Comparison of ENCODE assay signal across 8 cellular contexts in genomic region chr11:107565219-107565937, GRCh38. TPM values are rescaled to one million over a fixed set of nuclear protein-coding genes. Genes with fewer than 3 reads are reported as not detected.
A peak's percentile ranks its signal among the peaks of the same experiment; 100 is the strongest.
DNase-seq lines count a peak whose midpoint lies in the region; ATAC-seq, FAIRE-seq and TF ChIP-seq lines count a peak whose summit lies in the region.

Gene ALKBH8, minus strand, starts transcription at chr11:107565735. Its CDS starts 4,842 bp downstream, at chr11:107560893.

- H3K9me3 Mint-ChIP-seq in CD8-positive, alpha-beta memory T cell: no peaks in the 10 kb centered on the region

- peak; percentile 67 for TF ChIP-seq POLR2A in endothelial cell of umbilical vein (IDR thresholded peaks at IDR 0.05; ENCODE audit: low read depth, low read length)

- DNase-seq in CD8-positive, alpha-beta memory T cell: peak; percentile 68 to 85 (median 73)
- DNase-seq in NOMO-1 treated with DMSO at 0.1 percent for 48 hours (lab: John Stamatoyannopoulos, UW; ENCODE audit: unreplicated experiment): peak; percentile 86
- peak; percentile 44 for DNase-seq in activated CD8-positive, alpha-beta memory T cell treated with anti-CD3 and anti-CD28 coated beads, Interleukin-2, amount 50 U/mL, for 1 hour (ENCODE audit: extremely low read depth)
- DNase-seq in endothelial cell of umbilical vein (ENCODE audit: low read depth, low spot score): peak; percentile 75
- DNase-seq in mucosa of descending colon: peak; percentile 81 to 88 (median 82)
- DNase-seq in stimulated activated CD8-positive, alpha-beta memory T cell treated with anti-CD3 and anti-CD28 coated beads, Interleukin-4, amount 100 ng/mL, for 1 hour (ENCODE audit: low read depth in 2 of 2, low spot score in 1 of 2): peak; percentile 41 to 56

- H3K4me2 ChIP-seq in endothelial cell of umbilical vein (ENCODE audit: insufficient read depth, low read length): peak within 1 kb of the TSS; percentile 69

- H3K4me3 ChIP-seq in CD8-positive, alpha-beta memory T cell (ENCODE audit: low read length): peak within 1 kb of the TSS; percentile 91
- H3K4me3 ChIP-seq in endothelial cell of umbilical vein (replicated peaks in 1 of 3; ENCODE audit: insufficient read depth in 1 of 3, low read depth in 1 of 3, low read length in 3 of 3) (peak within 1 kb of the TSS; percentile 28 to 80 (median 79)), mucosa of descending colon (peak within 1 kb of the TSS; percentile 53)

- peak within 1 kb of the TSS; percentile 87 to 97 (median 94) for H3K27ac Mint-ChIP-seq in CD8-positive, alpha-beta memory T cell

- H3K4me1 ChIP-seq in CD8-positive, alpha-beta memory T cell (ENCODE audit: insufficient read depth, low read length): peaks cover 29% of the 10 kb centered on the region
- peaks cover 36% of the 10 kb centered on the region for H3K4me1 ChIP-seq in endothelial cell of umbilical vein (ENCODE audit: control insufficient read depth, extremely low read depth, insufficient read depth, low read length)
- H3K4me1 ChIP-seq in mucosa of descending colon (ENCODE audit: low read depth): no peaks in the 10 kb centered on the region

- peak; percentile 77 for ATAC-seq in GM19455 (IDR thresholded peaks at IDR 0.05; ENCODE audit: unreplicated experiment)
- ATAC-seq in HG03575 (IDR thresholded peaks at IDR 0.05; ENCODE audit: extremely low read depth, insufficient number of reproducible peaks, low FRiP score, unreplicated experiment): peak; percentile 34
- ATAC-seq in mucosa of descending colon: peak; percentile 96

- TF ChIP-seq CTCF in endothelial cell of umbilical vein (IDR thresholded peaks at IDR 0.05; ENCODE audit: extremely low read depth in 1 of 2, insufficient read depth in 1 of 2, low read depth in 1 of 2, low read length in 2 of 2) (no peak), mucosa of descending colon (IDR thresholded peaks at IDR 0.05) (no peak)

- no peaks in the 10 kb centered on the region for H3K27me3 ChIP-seq in CD8-positive, alpha-beta memory T cell (ENCODE audit: insufficient read depth, low read length, poor library complexity, severe bottlenecking)
- H3K27me3 ChIP-seq in endothelial cell of umbilical vein (ENCODE audit: control insufficient read depth in 2 of 2, insufficient read depth in 2 of 2, low read length in 2 of 2): no peaks in the 10 kb centered on the region

- no peaks in the 10 kb centered on the region for H3K9me3 ChIP-seq in CD8-positive, alpha-beta memory T cell (ENCODE audit: low read length)
- H3K9me3 ChIP-seq in endothelial cell of umbilical vein (replicated peaks; ENCODE audit: control insufficient read depth, insufficient read depth, low read length) (no peaks in the 10 kb centered on the region), mucosa of descending colon (no peaks in the 10 kb centered on the region)

- CTCF ChIA-PET in CD8-positive, alpha-beta memory T cell (lab: Charles Lee): interaction anchor here (1.9 to 2.5 kb wide), 2 partner anchors 11 kb away, joined by 6 to 7 read pairs; no protein-coding TSS in a partner anchor
- CTCF ChIA-PET in endothelial cell of umbilical vein (lab: Charles Lee): interaction anchor here (1.7 to 4.6 kb wide), 5 partner anchors 16 to 206 kb away, joined by 3 to 78 read pairs (median 9); no protein-coding TSS in a partner anchor

- H3K27me3 Mint-ChIP-seq in CD8-positive, alpha-beta memory T cell: peaks cover 0 to under 1% of the 10 kb centered on the region in 2 donors

- H3K9ac ChIP-seq in endothelial cell of umbilical vein (replicated peaks; ENCODE audit: extremely low read depth, insufficient read depth, low read length): peak within 1 kb of the TSS; percentile 69

- intact Hi-C loops in endothelial cell of umbilical vein (cut with micrococcal nuclease): loop anchor here (2.0 to 10.0 kb wide), 4 partner anchors 25 to 439 kb away; partner anchors contain the start of genes CUL5, ELMOD1 and SLC35F2
- intact Hi-C loops in mucosa of descending colon (cut with DNase I, micrococcal nuclease): no loop called here

- H3K79me2 ChIP-seq in endothelial cell of umbilical vein (ENCODE audit: control insufficient read depth, insufficient read depth, low read length): peaks cover 16% of the 10 kb centered on the region

- dilution Hi-C loops in endothelial cell of umbilical vein (cut with MboI; ENCODE audit: extremely low pct_ligation_motif_present, low sequenced_read_pairs): no loop called here

- no peaks in the 10 kb centered on the region for H4K20me1 ChIP-seq in endothelial cell of umbilical vein (replicated peaks; ENCODE audit: control insufficient read depth, extremely low read depth, insufficient read depth, low read length)

- peaks cover 43 to 62% (median 55%) of the 10 kb centered on the region in 3 donors for H3K4me1 Mint-ChIP-seq in CD8-positive, alpha-beta memory T cell

- H3K4me3 Mint-ChIP-seq in CD8-positive, alpha-beta memory T cell: peak within 1 kb of the TSS; percentile 92 to 99 (median 96)

- H3K36me3 Mint-ChIP-seq in CD8-positive, alpha-beta memory T cell: peaks cover 0 to 22% (median 2%) of the 10 kb centered on the region in 3 donors

- H3K36me3 ChIP-seq in CD8-positive, alpha-beta memory T cell (ENCODE audit: insufficient read depth, low read length): no peaks in the 10 kb centered on the region
- no peaks in the 10 kb centered on the region for H3K36me3 ChIP-seq in endothelial cell of umbilical vein (ENCODE audit: control insufficient read depth in 2 of 2, extremely low read depth in 1 of 2, insufficient read depth in 2 of 2, low read length in 2 of 2)
- H3K36me3 ChIP-seq in mucosa of descending colon (ENCODE audit: low read depth): no peaks in the 10 kb centered on the region

- FAIRE-seq in endothelial cell of umbilical vein (lab: Jason Lieb, UNC): peak; percentile 73

- H2AFZ ChIP-seq in endothelial cell of umbilical vein (ENCODE audit: low read depth, low read length): peak within 1 kb of the TSS; percentile 83

- TSS peak; percentile 37 for BruUV-seq in endothelial cell of umbilical vein (replicated peaks; lab: Mats Ljungman, UMichigan)

- no peaks in the 10 kb centered on the region for H3K9me1 ChIP-seq in endothelial cell of umbilical vein (replicated peaks; ENCODE audit: control insufficient read depth, extremely low read depth, insufficient read depth, low read length)

- peak within 1 kb of the TSS; percentile 77 for H3K27ac ChIP-seq in CD8-positive, alpha-beta memory T cell (ENCODE audit: low read depth, low read length)
- peak within 1 kb of the TSS; percentile 48 for H3K27ac ChIP-seq in endothelial cell of umbilical vein (ENCODE audit: insufficient read depth, low read depth, low read length)

- POLR2A ChIA-PET in CD8-positive, alpha-beta memory T cell (lab: Charles Lee): no interaction called here
- POLR2A ChIA-PET in endothelial cell of umbilical vein (lab: Charles Lee): no interaction called here

TF ChIP-seq in endothelial cell of umbilical vein, 7 proteins besides CTCF, POLR2A, EP300 and RAD21:
- TF ChIP-seq MYC (IDR thresholded peaks at IDR 0.05; ENCODE audit: low read depth, low read length) (peak; percentile 63), GATA2 (IDR thresholded peaks at IDR 0.05; ENCODE audit: insufficient read depth, insufficient read length, low read depth, low read length) (no peak), MAX (IDR thresholded peaks at IDR 0.05; ENCODE audit: insufficient read depth, insufficient read length) (peak; percentile 78), POLR2AphosphoS5 (IDR thresholded peaks at IDR 0.05; ENCODE audit: insufficient read depth, low read depth, low read length) (peak; percentile 72)

RNA-seq across cellular contexts. Expression of gene ALKBH8, which starts in this region (rescaled TPM):
- total RNA-seq in CD8-positive, alpha-beta memory T cell: 10 to 100 TPM; 19.0 to 19.8 TPM
- 8.3 TPM for polyA plus RNA-seq in CD8-positive, alpha-beta memory T cell
- total RNA-seq in endothelial cell of umbilical vein (9.8 and 10.2 TPM in 2 replicates), mucosa of descending colon (1 to 10 TPM; 5.3 to 6.1 (median 6.0) TPM)
- polyA plus RNA-seq in endothelial cell of umbilical vein: 1.5 and 2.6 TPM in 2 replicates
- polyA plus RNA-seq in endothelial cell of umbilical vein (2011; cell fraction: cytosol; rRNA removed): 2.9 and 3.3 TPM in 2 replicates
- 5.3 and 11.3 TPM in 2 replicates for polyA plus RNA-seq in endothelial cell of umbilical vein (2011; cell fraction: nucleus; rRNA removed)
- 7.7 and 16.2 TPM in 2 replicates for polyA plus RNA-seq in endothelial cell of umbilical vein (2012)
- 7.5 and 10.9 TPM in 2 replicates for polyA minus RNA-seq in endothelial cell of umbilical vein
- 4.0 TPM for polyA minus RNA-seq in endothelial cell of umbilical vein (2011; cell fraction: cytosol; rRNA and poly(A)+ RNA removed)
- polyA minus RNA-seq in endothelial cell of umbilical vein (2011; cell fraction: nucleus; rRNA and poly(A)+ RNA removed): 10.4 and 13.1 TPM in 2 replicates

Comparison
In these comparisons a context has a peak if more than half of its experiments do, and no peak if none do; other contexts are left out.
1. Peak in every context shown above with its lines: DNase-seq, ATAC-seq, H3K4me3 ChIP-seq and H3K27ac ChIP-seq.
2. ATAC-seq: peak in every context shown above with its lines; median percentile 96 in mucosa of descending colon; 77 in GM19455; 34 in HG03575.